In genomic region chr2:74925361-74925786, GRCh38 we compare ENCODE assay signal across 12 cellular contexts.
"Had no signal": no experiment of that assay in that cellular context is flagged by ENCODE, and none has a peak within 500 bp of the region (broad histone marks: within the 10 kb centered on the region; RNA-seq: fewer than 3 reads in every experiment).

No MANE protein-coding gene starts in this region.

- H3K4me3 Mint-ChIP-seq: immature natural killer cell; naive thymus-derived CD4-positive, alpha-beta T cell had no signal

- H3K27ac Mint-ChIP-seq: immature natural killer cell; naive thymus-derived CD4-positive, alpha-beta T cell had no signal

- DNase-seq: activated naive CD4-positive, alpha-beta T cell treated with anti-CD3 and anti-CD28 coated beads, Interleukin-2, amount 50 U/mL, for 16 hours; activated T-cell treated with anti-CD3 and anti-CD28 coated beads, Interleukin-2, amount 50 U/mL, for 1 hour; adrenal gland; colonic mucosa; foreskin keratinocyte; immature natural killer cell; left cardiac atrium; naive thymus-derived CD4-positive, alpha-beta T cell; small intestine; stomach had no signal

- H3K9me3 Mint-ChIP-seq: immature natural killer cell had no signal

- H3K27me3 ChIP-seq: adrenal gland, colonic mucosa, foreskin keratinocyte, right atrium auricular region had no signal

- H3K9me3 ChIP-seq: adrenal gland, colonic mucosa, right atrium auricular region, stomach, thoracic aorta had no signal

- H3K27ac ChIP-seq: adrenal gland, colonic mucosa, foreskin keratinocyte, right atrium auricular region, stomach, thoracic aorta had no signal

- H3K4me3 ChIP-seq: adrenal gland, colonic mucosa, right atrium auricular region, stomach, thoracic aorta had no signal

- H3K4me1 ChIP-seq: adrenal gland, colonic mucosa, foreskin keratinocyte, right atrium auricular region had no signal

- H3K4me1 Mint-ChIP-seq: immature natural killer cell had no signal

- ATAC-seq: foreskin keratinocyte; left cardiac atrium; naive thymus-derived CD4-positive, alpha-beta T cell had no signal

- H3K36me3 ChIP-seq: adrenal gland, colonic mucosa, right atrium auricular region, stomach, thoracic aorta had no signal
